9 cellular contexts compared by ENCODE assay signal in the genomic region with DNA sequence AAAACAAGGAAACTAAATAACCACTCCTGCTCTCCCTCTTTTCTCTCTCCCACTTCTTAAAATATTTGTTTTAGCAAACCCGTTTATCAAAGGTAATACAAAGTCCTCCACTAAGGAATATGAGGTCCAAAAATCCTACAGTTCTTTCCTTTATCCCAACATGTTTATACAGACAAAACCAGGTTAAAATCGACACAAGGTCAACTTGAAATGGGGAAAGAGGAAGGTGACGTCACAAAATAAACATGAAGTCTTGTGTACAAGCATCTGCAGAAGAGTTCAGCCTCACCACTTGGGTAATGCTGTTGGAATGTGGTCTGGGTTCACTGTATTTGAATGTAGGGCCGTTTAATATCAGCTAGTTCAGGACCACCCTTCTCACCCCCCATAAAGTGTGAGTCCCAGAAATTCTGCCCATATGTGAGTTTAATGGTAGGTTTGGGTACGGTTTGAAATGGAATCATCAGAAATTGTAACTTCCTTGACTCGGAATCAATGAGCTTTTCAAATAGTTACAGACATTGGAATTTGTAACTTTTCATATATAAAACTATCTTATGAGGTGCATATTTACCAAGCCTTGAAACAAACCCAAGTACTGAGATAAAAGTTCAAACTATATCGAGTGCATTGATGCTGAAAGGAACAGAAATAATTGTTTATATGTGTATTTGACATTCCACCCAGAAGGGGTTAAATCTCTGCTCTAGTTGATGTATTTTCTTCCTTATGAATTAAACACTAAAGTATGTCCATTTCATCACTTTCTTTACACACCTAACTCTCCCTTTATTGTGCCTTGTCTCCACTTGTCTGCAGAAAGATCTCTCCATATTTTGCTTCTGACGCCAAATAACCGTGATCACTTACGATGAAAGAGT.
DNase-seq lines count a peak whose midpoint lies in the region; ATAC-seq and TF ChIP-seq lines count a peak whose summit lies in the region.
"Had no signal": no experiment of that assay in that cellular context is flagged by ENCODE, and none has a peak within 500 bp of the region (broad histone marks: within the 10 kb centered on the region; RNA-seq: fewer than 3 reads in every experiment).

No MANE protein-coding gene starts in this region.

- no peaks in the 10 kb centered on the region for H3K9me3 ChIP-seq in RWPE2 (ENCODE audit: severe bottlenecking)

- DNase-seq in GM04504 (ENCODE audit: low read depth) (peak; percentile 14), RWPE2 (ENCODE audit: low spot score) (no peak), fibroblast of mammary gland (ENCODE audit: low read depth) (peak; percentile 94), pulmonary artery endothelial cell (ENCODE audit: low read depth, low spot score) (peak; percentile 96), activated gamma-delta T cell treated with Interleukin-2 at 50 U/mL for 16 hours (no peak), NCI-H2107 treated with DMSO at 0.1 percent for 48 hours (lab: John Stamatoyannopoulos, UW; ENCODE audit: unreplicated experiment) (no peak)
- no peak for DNase-seq in stimulated activated CD4-positive, alpha-beta T cell treated with anti-CD3 and anti-CD28 coated beads, Interleukin-4, amount 100 ng/mL, for 1 hour
- DNase-seq: activated CD8-positive, alpha-beta memory T cell treated with anti-CD3 and anti-CD28 coated beads, Interleukin-2, amount 10 ng/mL, durations not matched to agents 7 days and 5 days had no signal

- H3K27ac ChIP-seq in RWPE2 (ENCODE audit: poor library complexity, severe bottlenecking): peak overlapping the region; percentile 96

- ATAC-seq in RWPE2 (ENCODE audit: low read depth): peak; percentile 87
- ATAC-seq in GM21447 (IDR thresholded peaks at IDR 0.05; ENCODE audit: unreplicated experiment): no peak
- ATAC-seq: activated CD8-positive, alpha-beta memory T cell treated with anti-CD3 and anti-CD28 coated beads, Interleukin-2, amount 10 ng/mL, durations not matched to agents 7 days and 5 days had no signal

- H3K4me3 ChIP-seq in RWPE2 (ENCODE audit: severe bottlenecking) (no peak overlapping the region), fibroblast of mammary gland (ENCODE audit: control insufficient read depth, low read depth, low read length) (no peak overlapping the region)

- H3K4me1 ChIP-seq in RWPE2 (ENCODE audit: insufficient read depth, poor library complexity, severe bottlenecking): peaks cover 52% of the 10 kb centered on the region

- H3K36me3 ChIP-seq in RWPE2 (ENCODE audit: low read depth): no peaks in the 10 kb centered on the region

- TF ChIP-seq CTCF in RWPE2 (IDR thresholded peaks at IDR 0.05; ENCODE audit: poor library complexity, severe bottlenecking) (no peak), fibroblast of mammary gland (conservative IDR thresholded peaks at IDR 0.05; ENCODE audit: control insufficient read depth, insufficient read depth, low read depth, low read length) (no peak)

- H3K27me3 ChIP-seq in RWPE2 (ENCODE audit: insufficient read depth, poor library complexity, severe bottlenecking): no peaks in the 10 kb centered on the region

Comparison
In these comparisons a context has a peak if more than half of its experiments do, and no peak if none do; other contexts are left out.
1. DNase-seq: peak in GM04504 (single experiment), fibroblast of mammary gland (single experiment) and pulmonary artery endothelial cell (single experiment); none in RWPE2 (single experiment), activated gamma-delta T cell treated with Interleukin-2 at 50 U/mL for 16 hours (single experiment), NCI-H2107 treated with DMSO at 0.1 percent for 48 hours (single experiment) and stimulated activated CD4-positive, alpha-beta T cell treated with anti-CD3 and anti-CD28 coated beads, Interleukin-4, amount 100 ng/mL, for 1 hour (single experiment).